Comparison of ENCODE assay signal across 17 cellular contexts in genomic region chr6:125604257-125604656, GRCh38.
"Had no signal": no experiment of that assay in that cellular context is flagged by ENCODE, and none has a peak within 500 bp of the region (broad histone marks: within the 10 kb centered on the region; RNA-seq: fewer than 3 reads in every experiment).

No MANE protein-coding gene starts in this region.

- ATAC-seq: stimulated activated effector memory CD8-positive, alpha-beta T cell treated with anti-CD3 and anti-CD28 coated beads, Interleukin-12 subunit alpha, Interleukin-12 subunit beta, amount 100 ng/mL, for 72 hours; stimulated activated memory B cell treated with anti-CD40 and anti-IgM and Interleukin-4, amounts not matched to agents 10 μg/mL and 1 μg/mL and 100 μg/mL, for 72 hours; stimulated activated naive B cell treated with anti-CD40 and anti-IgM and Interleukin-4, amounts not matched to agents 10 μg/mL and 1 μg/mL and 100 μg/mL, for 72 hours; stimulated activated naive CD8-positive, alpha-beta T cell treated with anti-CD3 and anti-CD28 coated beads, Interleukin-15, amount 100 ng/mL, for 72 hours; stimulated activated naive CD8-positive, alpha-beta T cell treated with anti-CD3 and anti-CD28 coated beads, Interleukin-15, Interleukin-2, amounts not matched to agents 100 U/mL and 50 U/mL, for 24 hours; upper lobe of right lung had no signal

- H3K4me1 ChIP-seq: stomach, suprapubic skin, testis, thyroid gland, tibial artery, tibial nerve, transverse colon, upper lobe of left lung, upper lobe of right lung, uterus, vagina had no signal

- H3K4me3 ChIP-seq: stomach, suprapubic skin, testis, thoracic aorta, thyroid gland, tibial artery, tibial nerve, transverse colon, upper lobe of left lung, upper lobe of right lung, uterus, vagina had no signal

- H3K36me3 ChIP-seq: stomach, suprapubic skin, thoracic aorta, thyroid gland, tibial artery, tibial nerve, transverse colon, upper lobe of left lung, upper lobe of right lung, uterus, vagina had no signal

- H3K9me3 ChIP-seq: suprapubic skin, testis, thyroid gland, tibial nerve, transverse colon, upper lobe of left lung, upper lobe of right lung, uterus, vagina had no signal

- H3K27ac ChIP-seq: stomach, suprapubic skin, testis, thoracic aorta, thyroid gland, tibial artery, tibial nerve, transverse colon, upper lobe of left lung, upper lobe of right lung, uterus, vagina had no signal
